In genomic region chr2:13652531-13653313, GRCh38 we compare ENCODE assay signal across 12 cellular contexts.
DNase-seq lines count a peak whose midpoint lies in the region; ATAC-seq and TF ChIP-seq lines count a peak whose summit lies in the region.
"Had no signal": no experiment of that assay in that cellular context is flagged by ENCODE, and none has a peak within 500 bp of the region (broad histone marks: within the 10 kb centered on the region; RNA-seq: fewer than 3 reads in every experiment).

No MANE protein-coding gene starts in this region.

- H3K4me1 ChIP-seq in gastroesophageal sphincter, result no peaks in the 10 kb centered on the region

- no peak overlapping the region for H3K4me3 ChIP-seq in gastroesophageal sphincter
- H3K4me3 ChIP-seq: cardiac muscle cell had no signal

- ATAC-seq in GM18870 (IDR thresholded peaks at IDR 0.05; ENCODE audit: unreplicated experiment) (peak; percentile 47), GM19351 (IDR thresholded peaks at IDR 0.05; ENCODE audit: unreplicated experiment) (no peak), gastroesophageal sphincter (no peak)

- no peak for TF ChIP-seq EP300 in gastroesophageal sphincter (IDR thresholded peaks at IDR 0.05)

- no peak for TF ChIP-seq CTCF in gastroesophageal sphincter (IDR thresholded peaks at IDR 0.05)

- WGBS in gastroesophageal sphincter (ENCODE audit: low coverage in 1 of 2), 2 donors, result 29 to 41% methylated on average over 1 to 2 of the region's 2 CpGs

- peak; percentile 84 for DNase-seq in A172 (ENCODE audit: low spot score)
- DNase-seq in LoVo (ENCODE audit: low spot score), result peak; percentile 7
- peak; percentile 57 to 83 for DNase-seq in dermis microvascular lymphatic vessel endothelial cell (ENCODE audit: low read depth in 2 of 2)
- no peak for DNase-seq in activated effector memory CD4-positive, alpha-beta T cell treated with Interleukin-2 at 50 U/mL for 16 hours
- no peak for DNase-seq in CD1c-positive myeloid dendritic cell (ENCODE audit: extremely low spot score)
- DNase-seq: activated CD4-positive, alpha-beta T cell treated with anti-CD3 and anti-CD28 coated beads for 48 hours; NCI-H446; posterior cingulate gyrus had no signal

- H3K36me3 ChIP-seq in gastroesophageal sphincter, result no peaks in the 10 kb centered on the region
- H3K36me3 ChIP-seq: cardiac muscle cell had no signal

- no peak overlapping the region for H3K27ac ChIP-seq in gastroesophageal sphincter
- H3K27ac ChIP-seq: cardiac muscle cell had no signal

- no peaks in the 10 kb centered on the region for H3K9me3 ChIP-seq in gastroesophageal sphincter

- no peaks in the 10 kb centered on the region for H3K27me3 ChIP-seq in gastroesophageal sphincter
- H3K27me3 ChIP-seq: cardiac muscle cell had no signal

- no peak for TF ChIP-seq POLR2A in gastroesophageal sphincter (IDR thresholded peaks at IDR 0.05)

Comparison
In these comparisons a context has a peak if more than half of its experiments do, and no peak if none do; other contexts are left out.
1. DNase-seq: peak in A172 (single experiment), LoVo (single experiment) and dermis microvascular lymphatic vessel endothelial cell (2 of 2); none in activated effector memory CD4-positive, alpha-beta T cell treated with Interleukin-2 at 50 U/mL for 16 hours (single experiment) and CD1c-positive myeloid dendritic cell (single experiment).